ENCODE assay signal across 9 cellular contexts in the genomic region with DNA sequence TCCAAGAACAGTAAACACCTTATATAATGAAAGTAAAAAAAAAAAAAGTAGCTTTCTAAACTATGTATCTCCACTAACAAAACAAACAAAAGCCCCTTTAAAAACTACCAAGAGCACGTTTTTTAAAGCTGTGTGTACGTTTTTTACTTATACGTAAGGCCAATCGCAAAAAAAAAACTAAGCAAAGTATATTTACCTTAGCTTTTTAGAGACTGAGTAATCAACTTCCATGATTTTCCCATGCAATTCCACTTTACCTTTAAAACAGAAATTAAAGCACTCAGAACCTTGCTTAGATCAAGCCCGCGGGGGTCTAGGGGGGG. TPM values are rescaled to one million over a fixed set of nuclear protein-coding genes. Genes with fewer than 3 reads are reported as not detected.
DNase-seq lines count a peak whose midpoint lies in the region; ATAC-seq and TF ChIP-seq lines count a peak whose summit lies in the region.
"Had no signal": no experiment of that assay in that cellular context is flagged by ENCODE, and none has a peak within 500 bp of the region (broad histone marks: within the 10 kb centered on the region; RNA-seq: fewer than 3 reads in every experiment).

No MANE protein-coding gene starts in this region.

- peak overlapping the region; percentile 93 for H3K9ac ChIP-seq in iPS-18a (ENCODE audit: low read length)

- ATAC-seq in HG03520 (IDR thresholded peaks at IDR 0.05; ENCODE audit: unreplicated experiment) = no peak
- no peak for ATAC-seq in GM18867 (IDR thresholded peaks at IDR 0.05; ENCODE audit: unreplicated experiment)

- H3K4me1 Mint-ChIP-seq in T-helper 1 cell treated with Interleukin-12 subunit alpha and Interleukin-12 subunit beta and Interleukin-4 antibody, amounts not matched to agents 30 μg/mL and 1 μg/mL, for 36 hours (ENCODE audit: low read depth) = peaks cover 9% of the 10 kb centered on the region
- H3K4me1 Mint-ChIP-seq in activated CD4-positive, alpha-beta memory T cell treated with anti-CD3 and anti-CD28 coated beads, Interleukin-2, amount 10 ng/mL, durations not matched to agents 7 days and 5 days = peaks cover 15% of the 10 kb centered on the region

- H3K9me3 Mint-ChIP-seq in T-helper 1 cell treated with Interleukin-12 subunit alpha and Interleukin-12 subunit beta and Interleukin-4 antibody, amounts not matched to agents 30 μg/mL and 1 μg/mL, for 36 hours = no peaks in the 10 kb centered on the region
- H3K9me3 Mint-ChIP-seq in activated CD4-positive, alpha-beta memory T cell treated with anti-CD3 and anti-CD28 coated beads, Interleukin-2, amount 10 ng/mL, durations not matched to agents 7 days and 5 days = no peaks in the 10 kb centered on the region

- 0 to 4% (median 2%) methylated on average over 6 of the region's 6 CpGs for WGBS in stomach, 5 donors

- DNase-seq in T-helper 1 cell (no peak), stomach (no peak), NCI-H1092 (lab: John Stamatoyannopoulos, UW) (no peak)
- no peak for DNase-seq in activated CD4-positive, alpha-beta memory T cell treated with anti-CD3 and anti-CD28 coated beads, Interleukin-2, amount 10 ng/mL, durations not matched to agents 7 days and 5 days
- DNase-seq: NCI-H2227 treated with DMSO at 0.1 percent for 48 hours had no signal

- peaks cover 44% of the 10 kb centered on the region for H3K4me1 ChIP-seq in iPS-18a (ENCODE audit: control insufficient read depth, low read depth, low read length)
- H3K4me1 ChIP-seq in stomach = peaks cover 13 to 42% (median 35%) of the 10 kb centered on the region in 4 donors

- no peaks in the 10 kb centered on the region for H3K36me3 ChIP-seq in iPS-18a (ENCODE audit: control insufficient read depth, low read depth, low read length)
- no peaks in the 10 kb centered on the region for H3K36me3 ChIP-seq in stomach

- H3K27me3 ChIP-seq in iPS-18a (ENCODE audit: control insufficient read depth, insufficient read depth, low read length) (peaks cover 14% of the 10 kb centered on the region), stomach (peaks cover 3 to 91% (median 28%) of the 10 kb centered on the region in 3 donors)

- H3K9me3 ChIP-seq in iPS-18a (ENCODE audit: control insufficient read depth, low read depth, low read length) (no peaks in the 10 kb centered on the region), stomach (no peaks in the 10 kb centered on the region)

- TF ChIP-seq POLR2A in stomach (IDR thresholded peaks at IDR 0.05) = no peak

- H3K27ac ChIP-seq in iPS-18a (ENCODE audit: low read length) = peak overlapping the region; percentile 87
- peak overlapping the region; percentile 80 to 94 (median 89) for H3K27ac ChIP-seq in stomach

- peaks cover 79% of the 10 kb centered on the region for H3K27me3 Mint-ChIP-seq in T-helper 1 cell treated with Interleukin-12 subunit alpha and Interleukin-12 subunit beta and Interleukin-4 antibody, amounts not matched to agents 30 μg/mL and 1 μg/mL, for 36 hours (ENCODE audit: low read depth)
- peaks cover 73% of the 10 kb centered on the region for H3K27me3 Mint-ChIP-seq in activated CD4-positive, alpha-beta memory T cell treated with anti-CD3 and anti-CD28 coated beads, Interleukin-2, amount 10 ng/mL, durations not matched to agents 7 days and 5 days

- H3K4me3 ChIP-seq in iPS-18a (ENCODE audit: low read length) (peak overlapping the region; percentile 87), stomach (peak overlapping the region; percentile 61 to 84 (median 74))

- intact Hi-C loops in stomach (cut with DNase I; ENCODE audit: low total_unique reads) = no loop called here

- TF ChIP-seq EP300 in stomach (IDR thresholded peaks at IDR 0.05) = no peak

- no peak overlapping the region for H3K27ac Mint-ChIP-seq in T-helper 1 cell treated with Interleukin-12 subunit alpha and Interleukin-12 subunit beta and Interleukin-4 antibody, amounts not matched to agents 30 μg/mL and 1 μg/mL, for 36 hours
- H3K27ac Mint-ChIP-seq in activated CD4-positive, alpha-beta memory T cell treated with anti-CD3 and anti-CD28 coated beads, Interleukin-2, amount 10 ng/mL, durations not matched to agents 7 days and 5 days = no peak overlapping the region

- no peaks in the 10 kb centered on the region for H3K36me3 Mint-ChIP-seq in T-helper 1 cell treated with Interleukin-12 subunit alpha and Interleukin-12 subunit beta and Interleukin-4 antibody, amounts not matched to agents 30 μg/mL and 1 μg/mL, for 36 hours (ENCODE audit: low read depth)
- H3K36me3 Mint-ChIP-seq in activated CD4-positive, alpha-beta memory T cell treated with anti-CD3 and anti-CD28 coated beads, Interleukin-2, amount 10 ng/mL, durations not matched to agents 7 days and 5 days (ENCODE audit: low read depth) = no peaks in the 10 kb centered on the region

- CTCF ChIA-PET in activated CD4-positive, alpha-beta memory T cell treated with anti-CD3 and anti-CD28 coated beads, Interleukin-2, amount 10 ng/mL, durations not matched to agents 7 days and 5 days (lab: Charles Lee) = interaction anchor here (1.0 to 2.4 kb wide), 3 partner anchors 8 to 121 kb away, joined by 3 to 11 read pairs (median 4); no protein-coding TSS in a partner anchor

- H3K4me3 Mint-ChIP-seq in T-helper 1 cell treated with Interleukin-12 subunit alpha and Interleukin-12 subunit beta and Interleukin-4 antibody, amounts not matched to agents 30 μg/mL and 1 μg/mL, for 36 hours = peak overlapping the region; percentile 40
- H3K4me3 Mint-ChIP-seq in activated CD4-positive, alpha-beta memory T cell treated with anti-CD3 and anti-CD28 coated beads, Interleukin-2, amount 10 ng/mL, durations not matched to agents 7 days and 5 days = peak overlapping the region; percentile 37

- TF ChIP-seq CTCF in stomach (IDR thresholded peaks at IDR 0.05) = no peak

- POLR2A ChIA-PET in activated CD4-positive, alpha-beta memory T cell treated with anti-CD3 and anti-CD28 coated beads, Interleukin-2, amount 10 ng/mL, durations not matched to agents 7 days and 5 days (lab: Charles Lee) = no interaction called here

RNA-seq across cellular contexts. Expression of a gene that starts 1.9 kb away (rescaled TPM):
- under 1 TPM; 0.13 to 0.40 TPM for total RNA-seq in activated CD4-positive, alpha-beta memory T cell treated with anti-CD3 and anti-CD28 coated beads, Interleukin-2, amount 10 ng/mL, durations not matched to agents 7 days and 5 days
- total RNA-seq in stomach = 100 to 1,000 TPM in 1 of 5 donors, 10 to 100 TPM in 3, 1 to 10 TPM in 1; 4.0 to 303 (median 60.5) TPM
- 10 to 100 TPM in 1 of 3 donors, 1 to 10 TPM in 2; 4.6 to 13.4 (median 7.8) TPM for polyA plus RNA-seq in stomach
